In the genomic region with DNA sequence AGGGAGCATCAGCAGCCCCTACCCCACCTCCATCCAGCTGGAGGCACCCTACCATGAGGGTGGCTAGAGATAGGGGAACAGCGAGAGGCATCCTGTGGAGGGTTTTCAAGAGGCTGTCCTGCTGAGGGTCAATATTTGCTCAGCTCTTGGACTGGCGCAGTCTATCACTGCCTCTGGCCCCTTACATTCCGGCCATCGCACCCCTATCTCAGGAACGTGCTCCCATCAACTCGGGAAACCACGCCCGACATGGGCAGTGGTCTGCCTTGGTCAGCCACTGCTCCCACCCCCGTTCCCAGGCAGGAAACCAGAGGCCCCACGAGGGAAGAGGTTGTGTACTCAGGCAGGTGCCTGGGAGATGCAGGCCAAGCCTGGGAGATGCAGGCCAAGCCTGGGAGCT, we compare ENCODE assay signal across 1 cellular context.
TF ChIP-seq lines count a peak whose summit lies in the region.

No MANE protein-coding gene starts in this region.

TF ChIP-seq in HepG2, 621 proteins besides CTCF, POLR2A, EP300 and RAD21 (continued from another document and continues in another):
- TF ChIP-seq, protein P1, sequence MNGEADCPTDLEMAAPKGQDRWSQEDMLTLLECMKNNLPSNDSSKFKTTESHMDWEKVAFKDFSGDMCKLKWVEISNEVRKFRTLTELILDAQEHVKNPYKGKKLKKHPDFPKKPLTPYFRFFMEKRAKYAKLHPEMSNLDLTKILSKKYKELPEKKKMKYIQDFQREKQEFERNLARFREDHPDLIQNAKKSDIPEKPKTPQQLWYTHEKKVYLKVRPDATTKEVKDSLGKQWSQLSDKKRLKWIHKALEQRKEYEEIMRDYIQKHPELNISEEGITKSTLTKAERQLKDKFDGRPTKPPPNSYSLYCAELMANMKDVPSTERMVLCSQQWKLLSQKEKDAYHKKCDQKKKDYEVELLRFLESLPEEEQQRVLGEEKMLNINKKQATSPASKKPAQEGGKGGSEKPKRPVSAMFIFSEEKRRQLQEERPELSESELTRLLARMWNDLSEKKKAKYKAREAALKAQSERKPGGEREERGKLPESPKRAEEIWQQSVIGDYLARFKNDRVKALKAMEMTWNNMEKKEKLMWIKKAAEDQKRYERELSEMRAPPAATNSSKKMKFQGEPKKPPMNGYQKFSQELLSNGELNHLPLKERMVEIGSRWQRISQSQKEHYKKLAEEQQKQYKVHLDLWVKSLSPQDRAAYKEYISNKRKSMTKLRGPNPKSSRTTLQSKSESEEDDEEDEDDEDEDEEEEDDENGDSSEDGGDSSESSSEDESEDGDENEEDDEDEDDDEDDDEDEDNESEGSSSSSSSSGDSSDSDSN (CRISPR knock-in tag; IDR thresholded peaks at IDR 0.05): no peak
- TF ChIP-seq ZBTB20 (CRISPR knock-in tag; IDR thresholded peaks at IDR 0.05; ENCODE audit: borderline replicate concordance, low read depth) (no peak), IKZF4 (CRISPR knock-in tag; IDR thresholded peaks at IDR 0.05; ENCODE audit: borderline replicate concordance, low read depth, not compliant biosample characterization) (no peak), ZNF354B (CRISPR knock-in tag; IDR thresholded peaks at IDR 0.05) (no peak), SAP130 (CRISPR knock-in tag; IDR thresholded peaks at IDR 0.05; ENCODE audit: low read depth) (peak; percentile 35; the same call in 1 of the 2 replicates), KLF6 (CRISPR knock-in tag; IDR thresholded peaks at IDR 0.05) (no peak), ZNF510 (CRISPR knock-in tag; IDR thresholded peaks at IDR 0.05; ENCODE audit: low read depth) (no peak), ZNF33B (CRISPR knock-in tag; IDR thresholded peaks at IDR 0.05) (no peak), NKX3-1 (CRISPR knock-in tag; IDR thresholded peaks at IDR 0.05) (peak; percentile 46; the same call in 1 of the 2 replicates), ZNF468 (CRISPR knock-in tag; IDR thresholded peaks at IDR 0.05) (no peak), ZNF350 (CRISPR knock-in tag; IDR thresholded peaks at IDR 0.05; ENCODE audit: borderline replicate concordance, low read depth) (no peak), ZNF781 (CRISPR knock-in tag; IDR thresholded peaks at IDR 0.05; ENCODE audit: borderline replicate concordance, not compliant biosample characterization) (no peak), HOXA7 (CRISPR knock-in tag; IDR thresholded peaks at IDR 0.05) (no peak), RORA (CRISPR knock-in tag; IDR thresholded peaks at IDR 0.05) (no peak), ARHGAP35 (CRISPR knock-in tag; IDR thresholded peaks at IDR 0.05; ENCODE audit: borderline replicate concordance) (no peak), FOXK2 (IDR thresholded peaks at IDR 0.05) (no peak), SNRNP70 (IDR thresholded peaks at IDR 0.05; ENCODE audit: low read depth, low read length) (no peak), SRSF1 (optimal IDR thresholded peaks at IDR 0.05; ENCODE audit: low read depth, low read length) (no peak), GATAD2A (CRISPR knock-in tag; IDR thresholded peaks at IDR 0.05) (0 out of 2 replicates have a peak, but pooled peaks have one; percentile 30), CHD2 (IDR thresholded peaks at IDR 0.05; ENCODE audit: low read depth, low read length) (no peak), ZNF282 (IDR thresholded peaks at IDR 0.05; ENCODE audit: partially characterized antibody) (no peak), ZNF644 (CRISPR knock-in tag; IDR thresholded peaks at IDR 0.05; ENCODE audit: low read depth) (no peak), ZNF720 (CRISPR knock-in tag; IDR thresholded peaks at IDR 0.05) (no peak), PAF1 (CRISPR knock-in tag; IDR thresholded peaks at IDR 0.05) (no peak), SMARCE1 (IDR thresholded peaks at IDR 0.05; ENCODE audit: borderline replicate concordance) (no peak), JUN (CRISPR knock-in tag; IDR thresholded peaks at IDR 0.05) (no peak), ZKSCAN8 (CRISPR knock-in tag; IDR thresholded peaks at IDR 0.05; ENCODE audit: borderline replicate concordance) (no peak), ETV5 (CRISPR knock-in tag; IDR thresholded peaks at IDR 0.05; ENCODE audit: borderline replicate concordance) (peak; percentile 20; the same call in 1 of the 2 replicates), KLF9 (CRISPR knock-in tag; IDR thresholded peaks at IDR 0.05; ENCODE audit: low read depth) (no peak), ZNF792 (CRISPR knock-in tag; IDR thresholded peaks at IDR 0.05) (0 out of 2 replicates have a peak, but pooled peaks have one; percentile 51), ZNF124 (CRISPR knock-in tag; IDR thresholded peaks at IDR 0.05) (no peak), TBL1XR1 (IDR thresholded peaks at IDR 0.05; ENCODE audit: borderline replicate concordance, low read length, partially characterized antibody) (no peak), NR3C1 (CRISPR knock-in tag; IDR thresholded peaks at IDR 0.05) (no peak)
- TF ChIP-seq, protein P2, sequence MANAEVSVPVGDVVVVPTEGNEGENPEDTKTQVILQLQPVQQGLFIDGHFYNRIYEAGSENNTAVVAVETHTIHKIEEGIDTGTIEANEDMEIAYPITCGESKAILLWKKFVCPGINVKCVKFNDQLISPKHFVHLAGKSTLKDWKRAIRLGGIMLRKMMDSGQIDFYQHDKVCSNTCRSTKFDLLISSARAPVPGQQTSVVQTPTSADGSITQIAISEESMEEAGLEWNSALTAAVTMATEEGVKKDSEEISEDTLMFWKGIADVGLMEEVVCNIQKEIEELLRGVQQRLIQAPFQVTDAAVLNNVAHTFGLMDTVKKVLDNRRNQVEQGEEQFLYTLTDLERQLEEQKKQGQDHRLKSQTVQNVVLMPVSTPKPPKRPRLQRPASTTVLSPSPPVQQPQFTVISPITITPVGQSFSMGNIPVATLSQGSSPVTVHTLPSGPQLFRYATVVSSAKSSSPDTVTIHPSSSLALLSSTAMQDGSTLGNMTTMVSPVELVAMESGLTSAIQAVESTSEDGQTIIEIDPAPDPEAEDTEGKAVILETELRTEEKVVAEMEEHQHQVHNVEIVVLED (CRISPR knock-in tag; IDR thresholded peaks at IDR 0.05; ENCODE audit: borderline replicate concordance): no peak
- TF ChIP-seq, protein P3, sequence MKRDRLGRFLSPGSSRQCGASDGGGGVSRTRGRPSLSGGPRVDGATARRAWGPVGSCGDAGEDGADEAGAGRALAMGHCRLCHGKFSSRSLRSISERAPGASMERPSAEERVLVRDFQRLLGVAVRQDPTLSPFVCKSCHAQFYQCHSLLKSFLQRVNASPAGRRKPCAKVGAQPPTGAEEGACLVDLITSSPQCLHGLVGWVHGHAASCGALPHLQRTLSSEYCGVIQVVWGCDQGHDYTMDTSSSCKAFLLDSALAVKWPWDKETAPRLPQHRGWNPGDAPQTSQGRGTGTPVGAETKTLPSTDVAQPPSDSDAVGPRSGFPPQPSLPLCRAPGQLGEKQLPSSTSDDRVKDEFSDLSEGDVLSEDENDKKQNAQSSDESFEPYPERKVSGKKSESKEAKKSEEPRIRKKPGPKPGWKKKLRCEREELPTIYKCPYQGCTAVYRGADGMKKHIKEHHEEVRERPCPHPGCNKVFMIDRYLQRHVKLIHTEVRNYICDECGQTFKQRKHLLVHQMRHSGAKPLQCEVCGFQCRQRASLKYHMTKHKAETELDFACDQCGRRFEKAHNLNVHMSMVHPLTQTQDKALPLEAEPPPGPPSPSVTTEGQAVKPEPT (CRISPR knock-in tag; IDR thresholded peaks at IDR 0.05; ENCODE audit: low read depth): no peak
- TF ChIP-seq, protein P4, sequence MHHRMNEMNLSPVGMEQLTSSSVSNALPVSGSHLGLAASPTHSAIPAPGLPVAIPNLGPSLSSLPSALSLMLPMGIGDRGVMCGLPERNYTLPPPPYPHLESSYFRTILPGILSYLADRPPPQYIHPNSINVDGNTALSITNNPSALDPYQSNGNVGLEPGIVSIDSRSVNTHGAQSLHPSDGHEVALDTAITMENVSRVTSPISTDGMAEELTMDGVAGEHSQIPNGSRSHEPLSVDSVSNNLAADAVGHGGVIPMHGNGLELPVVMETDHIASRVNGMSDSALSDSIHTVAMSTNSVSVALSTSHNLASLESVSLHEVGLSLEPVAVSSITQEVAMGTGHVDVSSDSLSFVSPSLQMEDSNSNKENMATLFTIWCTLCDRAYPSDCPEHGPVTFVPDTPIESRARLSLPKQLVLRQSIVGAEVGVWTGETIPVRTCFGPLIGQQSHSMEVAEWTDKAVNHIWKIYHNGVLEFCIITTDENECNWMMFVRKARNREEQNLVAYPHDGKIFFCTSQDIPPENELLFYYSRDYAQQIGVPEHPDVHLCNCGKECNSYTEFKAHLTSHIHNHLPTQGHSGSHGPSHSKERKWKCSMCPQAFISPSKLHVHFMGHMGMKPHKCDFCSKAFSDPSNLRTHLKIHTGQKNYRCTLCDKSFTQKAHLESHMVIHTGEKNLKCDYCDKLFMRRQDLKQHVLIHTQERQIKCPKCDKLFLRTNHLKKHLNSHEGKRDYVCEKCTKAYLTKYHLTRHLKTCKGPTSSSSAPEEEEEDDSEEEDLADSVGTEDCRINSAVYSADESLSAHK (CRISPR knock-in tag; IDR thresholded peaks at IDR 0.05; ENCODE audit: borderline replicate concordance): no peak
- TF ChIP-seq, protein P5, sequence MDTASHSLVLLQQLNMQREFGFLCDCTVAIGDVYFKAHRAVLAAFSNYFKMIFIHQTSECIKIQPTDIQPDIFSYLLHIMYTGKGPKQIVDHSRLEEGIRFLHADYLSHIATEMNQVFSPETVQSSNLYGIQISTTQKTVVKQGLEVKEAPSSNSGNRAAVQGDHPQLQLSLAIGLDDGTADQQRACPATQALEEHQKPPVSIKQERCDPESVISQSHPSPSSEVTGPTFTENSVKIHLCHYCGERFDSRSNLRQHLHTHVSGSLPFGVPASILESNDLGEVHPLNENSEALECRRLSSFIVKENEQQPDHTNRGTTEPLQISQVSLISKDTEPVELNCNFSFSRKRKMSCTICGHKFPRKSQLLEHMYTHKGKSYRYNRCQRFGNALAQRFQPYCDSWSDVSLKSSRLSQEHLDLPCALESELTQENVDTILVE (CRISPR knock-in tag; IDR thresholded peaks at IDR 0.05): no peak
- TF ChIP-seq, protein P6, sequence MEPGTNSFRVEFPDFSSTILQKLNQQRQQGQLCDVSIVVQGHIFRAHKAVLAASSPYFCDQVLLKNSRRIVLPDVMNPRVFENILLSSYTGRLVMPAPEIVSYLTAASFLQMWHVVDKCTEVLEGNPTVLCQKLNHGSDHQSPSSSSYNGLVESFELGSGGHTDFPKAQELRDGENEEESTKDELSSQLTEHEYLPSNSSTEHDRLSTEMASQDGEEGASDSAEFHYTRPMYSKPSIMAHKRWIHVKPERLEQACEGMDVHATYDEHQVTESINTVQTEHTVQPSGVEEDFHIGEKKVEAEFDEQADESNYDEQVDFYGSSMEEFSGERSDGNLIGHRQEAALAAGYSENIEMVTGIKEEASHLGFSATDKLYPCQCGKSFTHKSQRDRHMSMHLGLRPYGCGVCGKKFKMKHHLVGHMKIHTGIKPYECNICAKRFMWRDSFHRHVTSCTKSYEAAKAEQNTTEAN (CRISPR knock-in tag; conservative IDR thresholded peaks at IDR 0.05): no peak
- TF ChIP-seq, protein P7, sequence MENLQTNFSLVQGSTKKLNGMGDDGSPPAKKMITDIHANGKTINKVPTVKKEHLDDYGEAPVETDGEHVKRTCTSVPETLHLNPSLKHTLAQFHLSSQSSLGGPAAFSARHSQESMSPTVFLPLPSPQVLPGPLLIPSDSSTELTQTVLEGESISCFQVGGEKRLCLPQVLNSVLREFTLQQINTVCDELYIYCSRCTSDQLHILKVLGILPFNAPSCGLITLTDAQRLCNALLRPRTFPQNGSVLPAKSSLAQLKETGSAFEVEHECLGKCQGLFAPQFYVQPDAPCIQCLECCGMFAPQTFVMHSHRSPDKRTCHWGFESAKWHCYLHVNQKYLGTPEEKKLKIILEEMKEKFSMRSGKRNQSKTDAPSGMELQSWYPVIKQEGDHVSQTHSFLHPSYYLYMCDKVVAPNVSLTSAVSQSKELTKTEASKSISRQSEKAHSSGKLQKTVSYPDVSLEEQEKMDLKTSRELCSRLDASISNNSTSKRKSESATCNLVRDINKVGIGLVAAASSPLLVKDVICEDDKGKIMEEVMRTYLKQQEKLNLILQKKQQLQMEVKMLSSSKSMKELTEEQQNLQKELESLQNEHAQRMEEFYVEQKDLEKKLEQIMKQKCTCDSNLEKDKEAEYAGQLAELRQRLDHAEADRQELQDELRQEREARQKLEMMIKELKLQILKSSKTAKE (CRISPR knock-in tag; IDR thresholded peaks at IDR 0.05; ENCODE audit: borderline replicate concordance): no peak
- TF ChIP-seq, protein P8, sequence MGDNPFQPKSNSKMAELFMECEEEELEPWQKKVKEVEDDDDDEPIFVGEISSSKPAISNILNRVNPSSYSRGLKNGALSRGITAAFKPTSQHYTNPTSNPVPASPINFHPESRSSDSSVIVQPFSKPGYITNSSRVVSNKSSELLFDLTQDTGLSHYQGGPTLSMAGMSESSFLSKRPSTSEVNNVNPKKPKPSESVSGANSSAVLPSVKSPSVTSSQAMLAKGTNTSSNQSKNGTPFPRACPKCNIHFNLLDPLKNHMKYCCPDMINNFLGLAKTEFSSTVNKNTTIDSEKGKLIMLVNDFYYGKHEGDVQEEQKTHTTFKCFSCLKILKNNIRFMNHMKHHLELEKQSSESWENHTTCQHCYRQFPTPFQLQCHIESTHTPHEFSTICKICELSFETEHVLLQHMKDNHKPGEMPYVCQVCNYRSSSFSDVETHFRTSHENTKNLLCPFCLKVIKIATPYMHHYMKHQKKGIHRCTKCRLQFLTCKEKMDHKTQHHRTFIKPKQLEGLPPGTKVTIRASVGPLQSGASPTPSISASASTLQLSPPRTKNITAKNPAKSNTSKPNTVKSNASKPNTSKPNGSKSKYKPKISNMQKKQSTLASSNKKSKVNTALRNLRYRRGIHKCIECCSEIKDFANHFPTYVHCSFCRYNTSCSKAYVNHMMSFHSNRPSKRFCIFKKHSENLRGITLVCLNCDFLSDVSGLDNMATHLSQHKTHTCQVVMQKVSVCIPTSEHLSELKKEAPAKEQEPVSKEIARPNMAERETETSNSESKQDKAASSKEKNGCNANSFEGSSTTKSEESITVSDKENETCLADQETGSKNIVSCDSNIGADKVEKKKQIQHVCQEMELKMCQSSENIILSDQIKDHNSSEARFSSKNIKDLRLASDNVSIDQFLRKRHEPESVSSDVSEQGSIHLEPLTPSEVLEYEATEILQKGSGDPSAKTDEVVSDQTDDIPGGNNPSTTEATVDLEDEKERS (CRISPR knock-in tag; IDR thresholded peaks at IDR 0.05): no peak
- TF ChIP-seq, protein P9, sequence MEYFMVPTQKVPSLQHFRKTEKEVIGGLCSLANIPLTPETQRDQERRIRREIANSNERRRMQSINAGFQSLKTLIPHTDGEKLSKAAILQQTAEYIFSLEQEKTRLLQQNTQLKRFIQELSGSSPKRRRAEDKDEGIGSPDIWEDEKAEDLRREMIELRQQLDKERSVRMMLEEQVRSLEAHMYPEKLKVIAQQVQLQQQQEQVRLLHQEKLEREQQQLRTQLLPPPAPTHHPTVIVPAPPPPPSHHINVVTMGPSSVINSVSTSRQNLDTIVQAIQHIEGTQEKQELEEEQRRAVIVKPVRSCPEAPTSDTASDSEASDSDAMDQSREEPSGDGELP (IDR thresholded peaks at IDR 0.05; ENCODE audit: borderline replicate concordance, low read depth): peak; percentile 44; the same call in 1 of the 2 replicates
- TF ChIP-seq, protein P10, sequence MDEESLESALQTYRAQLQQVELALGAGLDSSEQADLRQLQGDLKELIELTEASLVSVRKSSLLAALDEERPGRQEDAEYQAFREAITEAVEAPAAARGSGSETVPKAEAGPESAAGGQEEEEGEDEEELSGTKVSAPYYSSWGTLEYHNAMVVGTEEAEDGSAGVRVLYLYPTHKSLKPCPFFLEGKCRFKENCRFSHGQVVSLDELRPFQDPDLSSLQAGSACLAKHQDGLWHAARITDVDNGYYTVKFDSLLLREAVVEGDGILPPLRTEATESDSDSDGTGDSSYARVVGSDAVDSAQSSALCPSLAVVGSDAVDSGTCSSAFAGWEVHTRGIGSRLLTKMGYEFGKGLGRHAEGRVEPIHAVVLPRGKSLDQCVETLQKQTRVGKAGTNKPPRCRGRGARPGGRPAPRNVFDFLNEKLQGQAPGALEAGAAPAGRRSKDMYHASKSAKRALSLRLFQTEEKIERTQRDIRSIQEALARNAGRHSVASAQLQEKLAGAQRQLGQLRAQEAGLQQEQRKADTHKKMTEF (CRISPR knock-in tag; IDR thresholded peaks at IDR 0.05): no peak
